ENCODE assay signal across 25 cellular contexts in the genomic region with DNA sequence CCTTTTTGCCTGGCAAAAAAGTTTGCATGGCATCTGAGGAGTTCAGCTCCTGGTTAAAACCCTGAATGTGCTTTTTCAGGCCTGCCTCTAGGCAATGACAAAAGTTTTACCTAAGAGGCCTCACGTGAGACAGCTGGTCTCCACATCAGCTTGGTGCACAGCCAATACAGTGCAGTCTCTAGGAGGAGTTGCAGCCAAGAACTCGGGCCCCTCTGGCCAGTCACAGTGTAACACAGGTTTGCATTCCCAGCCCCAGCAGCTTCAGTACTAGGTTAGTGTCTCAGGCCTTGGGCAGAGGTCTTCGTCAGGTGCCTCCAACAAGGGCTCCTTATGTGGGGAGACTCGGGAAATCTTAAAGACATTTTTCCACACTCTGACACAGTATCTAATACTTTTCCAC.
DNase-seq lines count a peak whose midpoint lies in the region; ATAC-seq, FAIRE-seq and TF ChIP-seq lines count a peak whose summit lies in the region.
"Had no signal": no experiment of that assay in that cellular context is flagged by ENCODE, and none has a peak within 500 bp of the region (broad histone marks: within the 10 kb centered on the region; RNA-seq: fewer than 3 reads in every experiment).

No MANE protein-coding gene starts in this region.

- peaks cover 10% of the 10 kb centered on the region for H3K9me3 Mint-ChIP-seq in stimulated activated effector memory CD8-positive, alpha-beta T cell treated with anti-CD3 and anti-CD28 coated beads, Interleukin-12 subunit alpha, Interleukin-12 subunit beta, amount 100 ng/mL, for 72 hours

- no peak overlapping the region for H3K4me3 Mint-ChIP-seq in stimulated activated effector memory CD8-positive, alpha-beta T cell treated with anti-CD3 and anti-CD28 coated beads, Interleukin-12 subunit alpha, Interleukin-12 subunit beta, amount 100 ng/mL, for 72 hours
- H3K4me3 Mint-ChIP-seq: B cell; CD8-positive, alpha-beta T cell had no signal

- H3K4me1 Mint-ChIP-seq in stimulated activated effector memory CD8-positive, alpha-beta T cell treated with anti-CD3 and anti-CD28 coated beads, Interleukin-12 subunit alpha, Interleukin-12 subunit beta, amount 100 ng/mL, for 72 hours = no peaks in the 10 kb centered on the region
- H3K4me1 Mint-ChIP-seq: B cell had no signal

- DNase-seq in Right ventricle myocardium inferior (ENCODE audit: missing footprints) (no peak), cardiac septum (ENCODE audit: low spot score) (no peak), Panc1 (ENCODE audit: low read depth, low spot score) (no peak), left ventricle myocardium superior (peak; percentile 23), urothelium cell line (ENCODE audit: low spot score) (no peak), DMS153 treated with DMSO at 0.1 percent for 48 hours (lab: John Stamatoyannopoulos, UW; ENCODE audit: unreplicated experiment) (no peak), foreskin melanocyte (no peak)
- DNase-seq in stimulated activated effector memory CD8-positive, alpha-beta T cell treated with anti-CD3 and anti-CD28 coated beads, Interleukin-12 subunit alpha, Interleukin-12 subunit beta, amount 100 ng/mL, for 72 hours (ENCODE audit: low spot score in 2 of 2) = no peak
- DNase-seq: CD8-positive, alpha-beta T cell; DND-41; GM23248; HCEC 1CT; Karpas-422; NCI-H1092; NCI-H1417 treated with DMSO at 0.1 percent for 48 hours; NCI-H1694 treated with DMSO at 0.1 percent for 48 hours; NCI-H2081; NCI-H2227 treated with DMSO at 0.1 percent for 48 hours; NCI-H526 treated with DMSO at 0.1 percent for 48 hours; SIG-M5 had no signal

- no peak for FAIRE-seq in urothelium cell line (lab: Jason Lieb, UNC)

- peak; percentile 38 for ATAC-seq in Right ventricle myocardium inferior
- peak; percentile 62 for ATAC-seq in Panc1
- ATAC-seq in left ventricle myocardium superior = peak; percentile 79
- ATAC-seq in stimulated activated effector memory CD8-positive, alpha-beta T cell treated with anti-CD3 and anti-CD28 coated beads, Interleukin-12 subunit alpha, Interleukin-12 subunit beta, amount 100 ng/mL, for 72 hours = peak; percentile 31
- ATAC-seq: CD8-positive, alpha-beta T cell had no signal

- H3K4me3 ChIP-seq in Panc1 (ENCODE audit: low read depth in 2 of 2, low read length in 2 of 2) = no peak overlapping the region
- H3K4me3 ChIP-seq: GM23248, SK-N-MC had no signal

- H3K36me3 ChIP-seq in Panc1 (ENCODE audit: control insufficient read depth, insufficient read depth, low read length) = no peaks in the 10 kb centered on the region

- H3K27ac Mint-ChIP-seq in stimulated activated effector memory CD8-positive, alpha-beta T cell treated with anti-CD3 and anti-CD28 coated beads, Interleukin-12 subunit alpha, Interleukin-12 subunit beta, amount 100 ng/mL, for 72 hours = no peak overlapping the region
- H3K27ac Mint-ChIP-seq: B cell; CD8-positive, alpha-beta T cell had no signal

- no peaks in the 10 kb centered on the region for H3K9me3 ChIP-seq in Panc1 (ENCODE audit: control insufficient read depth, insufficient read depth, low read depth, low read length)

- no peaks in the 10 kb centered on the region for H3K4me1 ChIP-seq in Panc1 (ENCODE audit: control insufficient read depth, insufficient read depth, low read length)

- H3K27ac ChIP-seq in Panc1 (ENCODE audit: low read length) = no peak overlapping the region
- H3K27ac ChIP-seq: 22Rv1, C4-2B, GM23248, RWPE1, SK-N-MC had no signal

- intact Hi-C loops in Right ventricle myocardium inferior (cut with DNase I) = loop anchor here (10.0 kb wide), 1 partner anchor 182 kb away; no protein-coding TSS in a partner anchor
- intact Hi-C loops in cardiac septum (cut with DNase I) = no loop called here
- intact Hi-C loops in Panc1 (cut with micrococcal nuclease; ENCODE audit: unreplicated experiment) = no loop called here
- intact Hi-C loops in left ventricle myocardium superior (cut with micrococcal nuclease) = no loop called here

- in situ Hi-C loops in Panc1 (cut with HindIII; ENCODE audit: low pct_unique_long_range_greater_than_20kb, low sequenced_read_pairs) = no loop called here

- no peak for TF ChIP-seq CTCF in Panc1 (IDR thresholded peaks at IDR 0.05)

- POLR2A ChIA-PET in Panc1 (lab: Charles Lee) = no interaction called here

- H3K36me3 Mint-ChIP-seq in stimulated activated effector memory CD8-positive, alpha-beta T cell treated with anti-CD3 and anti-CD28 coated beads, Interleukin-12 subunit alpha, Interleukin-12 subunit beta, amount 100 ng/mL, for 72 hours = no peaks in the 10 kb centered on the region
- H3K36me3 Mint-ChIP-seq: CD8-positive, alpha-beta T cell had no signal

- H3K27me3 ChIP-seq in Panc1 (ENCODE audit: control insufficient read depth, insufficient read depth, low read length) = no peaks in the 10 kb centered on the region

- CTCF ChIA-PET in Panc1 (lab: Charles Lee) = no interaction called here

- no TSS peak for BruUV-seq in Panc1 (replicated peaks; lab: Mats Ljungman, UMichigan)
